Comparison of ENCODE assay signal across 1 cellular context in the genomic region with DNA sequence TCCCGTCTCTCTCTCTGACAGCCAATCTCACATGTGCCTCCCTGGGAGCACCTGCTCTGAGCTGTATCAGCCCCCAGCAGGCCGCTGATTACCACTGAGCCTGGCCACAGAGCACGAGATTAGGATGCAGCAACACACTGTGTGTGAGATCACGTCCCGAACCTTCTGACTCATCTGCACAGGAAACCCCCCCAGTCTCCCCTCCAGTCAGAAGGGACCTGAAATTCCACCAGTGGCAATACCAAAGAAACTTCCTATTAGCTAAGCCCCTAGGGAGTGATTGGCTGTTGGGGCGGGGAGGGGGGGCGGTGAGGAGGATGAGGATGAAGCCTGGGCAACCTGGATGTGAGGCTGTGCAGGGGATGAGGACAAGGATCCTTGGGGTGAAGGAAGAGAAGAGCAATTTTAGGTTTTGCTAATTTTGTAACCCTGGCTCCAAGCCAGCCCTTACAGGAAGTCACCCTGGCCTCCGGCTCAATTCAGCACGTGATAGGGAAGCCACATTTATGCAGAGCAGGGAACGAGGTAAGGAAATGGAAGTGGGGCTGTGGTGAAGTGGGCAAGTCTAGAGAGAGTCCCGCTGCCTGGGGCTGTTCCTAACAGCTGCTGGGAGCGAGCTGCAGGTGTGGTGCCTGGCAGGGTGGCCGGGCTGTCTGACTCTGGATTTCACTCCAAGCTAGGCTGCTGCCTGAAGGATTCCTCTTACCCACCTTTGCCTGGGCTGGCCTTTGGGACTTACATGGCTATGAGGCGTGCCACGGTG.
A peak's percentile ranks its signal among the peaks of the same experiment; 100 is the strongest.
TF ChIP-seq lines count a peak whose summit lies in the region.

No MANE protein-coding gene starts in this region.

TF ChIP-seq in K562, 482 proteins besides CTCF, POLR2A, EP300 and RAD21 (continued from another document and continues in another):
- TF ChIP-seq, protein P1, sequence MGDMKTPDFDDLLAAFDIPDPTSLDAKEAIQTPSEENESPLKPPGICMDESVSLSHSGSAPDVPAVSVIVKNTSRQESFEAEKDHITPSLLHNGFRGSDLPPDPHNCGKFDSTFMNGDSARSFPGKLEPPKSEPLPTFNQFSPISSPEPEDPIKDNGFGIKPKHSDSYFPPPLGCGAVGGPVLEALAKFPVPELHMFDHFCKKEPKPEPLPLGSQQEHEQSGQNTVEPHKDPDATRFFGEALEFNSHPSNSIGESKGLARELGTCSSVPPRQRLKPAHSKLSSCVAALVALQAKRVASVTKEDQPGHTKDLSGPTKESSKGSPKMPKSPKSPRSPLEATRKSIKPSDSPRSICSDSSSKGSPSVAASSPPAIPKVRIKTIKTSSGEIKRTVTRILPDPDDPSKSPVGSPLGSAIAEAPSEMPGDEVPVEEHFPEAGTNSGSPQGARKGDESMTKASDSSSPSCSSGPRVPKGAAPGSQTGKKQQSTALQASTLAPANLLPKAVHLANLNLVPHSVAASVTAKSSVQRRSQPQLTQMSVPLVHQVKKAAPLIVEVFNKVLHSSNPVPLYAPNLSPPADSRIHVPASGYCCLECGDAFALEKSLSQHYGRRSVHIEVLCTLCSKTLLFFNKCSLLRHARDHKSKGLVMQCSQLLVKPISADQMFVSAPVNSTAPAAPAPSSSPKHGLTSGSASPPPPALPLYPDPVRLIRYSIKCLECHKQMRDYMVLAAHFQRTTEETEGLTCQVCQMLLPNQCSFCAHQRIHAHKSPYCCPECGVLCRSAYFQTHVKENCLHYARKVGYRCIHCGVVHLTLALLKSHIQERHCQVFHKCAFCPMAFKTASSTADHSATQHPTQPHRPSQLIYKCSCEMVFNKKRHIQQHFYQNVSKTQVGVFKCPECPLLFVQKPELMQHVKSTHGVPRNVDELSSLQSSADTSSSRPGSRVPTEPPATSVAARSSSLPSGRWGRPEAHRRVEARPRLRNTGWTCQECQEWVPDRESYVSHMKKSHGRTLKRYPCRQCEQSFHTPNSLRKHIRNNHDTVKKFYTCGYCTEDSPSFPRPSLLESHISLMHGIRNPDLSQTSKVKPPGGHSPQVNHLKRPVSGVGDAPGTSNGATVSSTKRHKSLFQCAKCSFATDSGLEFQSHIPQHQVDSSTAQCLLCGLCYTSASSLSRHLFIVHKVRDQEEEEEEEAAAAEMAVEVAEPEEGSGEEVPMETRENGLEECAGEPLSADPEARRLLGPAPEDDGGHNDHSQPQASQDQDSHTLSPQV (IDR thresholded peaks at IDR 0.05), result peak; percentile 92
- TF ChIP-seq, protein P2, sequence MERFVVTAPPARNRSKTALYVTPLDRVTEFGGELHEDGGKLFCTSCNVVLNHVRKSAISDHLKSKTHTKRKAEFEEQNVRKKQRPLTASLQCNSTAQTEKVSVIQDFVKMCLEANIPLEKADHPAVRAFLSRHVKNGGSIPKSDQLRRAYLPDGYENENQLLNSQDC (CRISPR knock-in tag; IDR thresholded peaks at IDR 0.05), result no peak
- peak; percentile 82 for TF ChIP-seq RBFOX2 (IDR thresholded peaks at IDR 0.05; ENCODE audit: low read depth, low read length)
- no peak; the same call in 1 of the 2 replicates for TF ChIP-seq ZNF583 (CRISPR knock-in tag; IDR thresholded peaks at IDR 0.05)
- TF ChIP-seq PCBP1 (IDR thresholded peaks at IDR 0.05; ENCODE audit: low read depth, low read length, poor library complexity, severe bottlenecking), result no peak
- TF ChIP-seq DNMT1 (IDR thresholded peaks at IDR 0.05), result no peak
- peak; percentile 87 for TF ChIP-seq TOE1 (IDR thresholded peaks at IDR 0.05; ENCODE audit: borderline replicate concordance)
- TF ChIP-seq TOE1 (CRISPR knock-in tag; IDR thresholded peaks at IDR 0.05; ENCODE audit: borderline replicate concordance, low read depth), result no peak
- TF ChIP-seq ASH1L (IDR thresholded peaks at IDR 0.05; ENCODE audit: borderline replicate concordance, low read depth, partially characterized antibody), result no peak
- no peak; the same call in 1 of the 2 replicates for TF ChIP-seq GATAD2A (IDR thresholded peaks at IDR 0.05)
- no peak for TF ChIP-seq NCOA6 (IDR thresholded peaks at IDR 0.05)
- TF ChIP-seq, protein P3, sequence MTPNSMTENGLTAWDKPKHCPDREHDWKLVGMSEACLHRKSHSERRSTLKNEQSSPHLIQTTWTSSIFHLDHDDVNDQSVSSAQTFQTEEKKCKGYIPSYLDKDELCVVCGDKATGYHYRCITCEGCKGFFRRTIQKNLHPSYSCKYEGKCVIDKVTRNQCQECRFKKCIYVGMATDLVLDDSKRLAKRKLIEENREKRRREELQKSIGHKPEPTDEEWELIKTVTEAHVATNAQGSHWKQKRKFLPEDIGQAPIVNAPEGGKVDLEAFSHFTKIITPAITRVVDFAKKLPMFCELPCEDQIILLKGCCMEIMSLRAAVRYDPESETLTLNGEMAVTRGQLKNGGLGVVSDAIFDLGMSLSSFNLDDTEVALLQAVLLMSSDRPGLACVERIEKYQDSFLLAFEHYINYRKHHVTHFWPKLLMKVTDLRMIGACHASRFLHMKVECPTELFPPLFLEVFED (CRISPR knock-in tag; conservative IDR thresholded peaks at IDR 0.05), result peak; percentile 29; the same call in 1 of the 2 replicates
- TF ChIP-seq TCF7L2 (IDR thresholded peaks at IDR 0.05; ENCODE audit: low read depth, low read length), result no peak
- TF ChIP-seq ZNF324 (CRISPR knock-in tag; IDR thresholded peaks at IDR 0.05), result no peak
- peak; percentile 99 for TF ChIP-seq CBFA2T3 (IDR thresholded peaks at IDR 0.05)
- 0 out of 2 replicates have a peak, but pooled peaks have one; percentile 23 for TF ChIP-seq ZNF23 (CRISPR knock-in tag; IDR thresholded peaks at IDR 0.05)
- TF ChIP-seq RCOR1 (IDR thresholded peaks at IDR 0.05; ENCODE audit: borderline replicate concordance in 1 of 2, low read depth in 2 of 2, low read length in 2 of 2), result peak; percentile 67 to 99; a peak in 3 of 4 replicates
- TF ChIP-seq ZFP36 (IDR thresholded peaks at IDR 0.05; ENCODE audit: low read depth, low read length, partially characterized antibody), result no peak
- TF ChIP-seq PHF21A (IDR thresholded peaks at IDR 0.05; ENCODE audit: borderline replicate concordance, low read depth), result peak; percentile 87; the same call in 1 of the 2 replicates
- no peak for TF ChIP-seq ZNF197 (CRISPR knock-in tag; IDR thresholded peaks at IDR 0.05; ENCODE audit: low read depth)
- no peak for TF ChIP-seq SP2 (IDR thresholded peaks at IDR 0.05; ENCODE audit: extremely low read depth, low read depth, low read length, poor library complexity, severe bottlenecking)
- TF ChIP-seq, protein P4, sequence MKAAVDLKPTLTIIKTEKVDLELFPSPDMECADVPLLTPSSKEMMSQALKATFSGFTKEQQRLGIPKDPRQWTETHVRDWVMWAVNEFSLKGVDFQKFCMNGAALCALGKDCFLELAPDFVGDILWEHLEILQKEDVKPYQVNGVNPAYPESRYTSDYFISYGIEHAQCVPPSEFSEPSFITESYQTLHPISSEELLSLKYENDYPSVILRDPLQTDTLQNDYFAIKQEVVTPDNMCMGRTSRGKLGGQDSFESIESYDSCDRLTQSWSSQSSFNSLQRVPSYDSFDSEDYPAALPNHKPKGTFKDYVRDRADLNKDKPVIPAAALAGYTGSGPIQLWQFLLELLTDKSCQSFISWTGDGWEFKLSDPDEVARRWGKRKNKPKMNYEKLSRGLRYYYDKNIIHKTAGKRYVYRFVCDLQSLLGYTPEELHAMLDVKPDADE (conservative IDR thresholded peaks at IDR 0.05; ENCODE audit: control insufficient read depth, low read depth, low read length), result peak; percentile 96
- TF ChIP-seq, protein P5, sequence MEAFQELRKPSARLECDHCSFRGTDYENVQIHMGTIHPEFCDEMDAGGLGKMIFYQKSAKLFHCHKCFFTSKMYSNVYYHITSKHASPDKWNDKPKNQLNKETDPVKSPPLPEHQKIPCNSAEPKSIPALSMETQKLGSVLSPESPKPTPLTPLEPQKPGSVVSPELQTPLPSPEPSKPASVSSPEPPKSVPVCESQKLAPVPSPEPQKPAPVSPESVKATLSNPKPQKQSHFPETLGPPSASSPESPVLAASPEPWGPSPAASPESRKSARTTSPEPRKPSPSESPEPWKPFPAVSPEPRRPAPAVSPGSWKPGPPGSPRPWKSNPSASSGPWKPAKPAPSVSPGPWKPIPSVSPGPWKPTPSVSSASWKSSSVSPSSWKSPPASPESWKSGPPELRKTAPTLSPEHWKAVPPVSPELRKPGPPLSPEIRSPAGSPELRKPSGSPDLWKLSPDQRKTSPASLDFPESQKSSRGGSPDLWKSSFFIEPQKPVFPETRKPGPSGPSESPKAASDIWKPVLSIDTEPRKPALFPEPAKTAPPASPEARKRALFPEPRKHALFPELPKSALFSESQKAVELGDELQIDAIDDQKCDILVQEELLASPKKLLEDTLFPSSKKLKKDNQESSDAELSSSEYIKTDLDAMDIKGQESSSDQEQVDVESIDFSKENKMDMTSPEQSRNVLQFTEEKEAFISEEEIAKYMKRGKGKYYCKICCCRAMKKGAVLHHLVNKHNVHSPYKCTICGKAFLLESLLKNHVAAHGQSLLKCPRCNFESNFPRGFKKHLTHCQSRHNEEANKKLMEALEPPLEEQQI (IDR thresholded peaks at IDR 0.05), result peak; percentile 85; the same call in 1 of the 2 replicates
- TF ChIP-seq SMAD3 (CRISPR knock-in tag; conservative IDR thresholded peaks at IDR 0.05), result peak; percentile 91
- TF ChIP-seq NCOA1 (IDR thresholded peaks at IDR 0.05; ENCODE audit: low read depth), result peak; percentile 82; the same call in 1 of the 2 replicates
- TF ChIP-seq HCFC1 (IDR thresholded peaks at IDR 0.05; ENCODE audit: low read depth, low read length), result no peak; the same call in 1 of the 2 replicates
- TF ChIP-seq, protein P6, sequence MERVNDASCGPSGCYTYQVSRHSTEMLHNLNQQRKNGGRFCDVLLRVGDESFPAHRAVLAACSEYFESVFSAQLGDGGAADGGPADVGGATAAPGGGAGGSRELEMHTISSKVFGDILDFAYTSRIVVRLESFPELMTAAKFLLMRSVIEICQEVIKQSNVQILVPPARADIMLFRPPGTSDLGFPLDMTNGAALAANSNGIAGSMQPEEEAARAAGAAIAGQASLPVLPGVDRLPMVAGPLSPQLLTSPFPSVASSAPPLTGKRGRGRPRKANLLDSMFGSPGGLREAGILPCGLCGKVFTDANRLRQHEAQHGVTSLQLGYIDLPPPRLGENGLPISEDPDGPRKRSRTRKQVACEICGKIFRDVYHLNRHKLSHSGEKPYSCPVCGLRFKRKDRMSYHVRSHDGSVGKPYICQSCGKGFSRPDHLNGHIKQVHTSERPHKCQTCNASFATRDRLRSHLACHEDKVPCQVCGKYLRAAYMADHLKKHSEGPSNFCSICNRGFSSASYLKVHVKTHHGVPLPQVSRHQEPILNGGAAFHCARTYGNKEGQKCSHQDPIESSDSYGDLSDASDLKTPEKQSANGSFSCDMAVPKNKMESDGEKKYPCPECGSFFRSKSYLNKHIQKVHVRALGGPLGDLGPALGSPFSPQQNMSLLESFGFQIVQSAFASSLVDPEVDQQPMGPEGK (CRISPR knock-in tag; IDR thresholded peaks at IDR 0.05; ENCODE audit: borderline replicate concordance), result no peak
- TF ChIP-seq ZNF507 (tag; conservative IDR thresholded peaks at IDR 0.05), result no peak
- TF ChIP-seq, protein P7, sequence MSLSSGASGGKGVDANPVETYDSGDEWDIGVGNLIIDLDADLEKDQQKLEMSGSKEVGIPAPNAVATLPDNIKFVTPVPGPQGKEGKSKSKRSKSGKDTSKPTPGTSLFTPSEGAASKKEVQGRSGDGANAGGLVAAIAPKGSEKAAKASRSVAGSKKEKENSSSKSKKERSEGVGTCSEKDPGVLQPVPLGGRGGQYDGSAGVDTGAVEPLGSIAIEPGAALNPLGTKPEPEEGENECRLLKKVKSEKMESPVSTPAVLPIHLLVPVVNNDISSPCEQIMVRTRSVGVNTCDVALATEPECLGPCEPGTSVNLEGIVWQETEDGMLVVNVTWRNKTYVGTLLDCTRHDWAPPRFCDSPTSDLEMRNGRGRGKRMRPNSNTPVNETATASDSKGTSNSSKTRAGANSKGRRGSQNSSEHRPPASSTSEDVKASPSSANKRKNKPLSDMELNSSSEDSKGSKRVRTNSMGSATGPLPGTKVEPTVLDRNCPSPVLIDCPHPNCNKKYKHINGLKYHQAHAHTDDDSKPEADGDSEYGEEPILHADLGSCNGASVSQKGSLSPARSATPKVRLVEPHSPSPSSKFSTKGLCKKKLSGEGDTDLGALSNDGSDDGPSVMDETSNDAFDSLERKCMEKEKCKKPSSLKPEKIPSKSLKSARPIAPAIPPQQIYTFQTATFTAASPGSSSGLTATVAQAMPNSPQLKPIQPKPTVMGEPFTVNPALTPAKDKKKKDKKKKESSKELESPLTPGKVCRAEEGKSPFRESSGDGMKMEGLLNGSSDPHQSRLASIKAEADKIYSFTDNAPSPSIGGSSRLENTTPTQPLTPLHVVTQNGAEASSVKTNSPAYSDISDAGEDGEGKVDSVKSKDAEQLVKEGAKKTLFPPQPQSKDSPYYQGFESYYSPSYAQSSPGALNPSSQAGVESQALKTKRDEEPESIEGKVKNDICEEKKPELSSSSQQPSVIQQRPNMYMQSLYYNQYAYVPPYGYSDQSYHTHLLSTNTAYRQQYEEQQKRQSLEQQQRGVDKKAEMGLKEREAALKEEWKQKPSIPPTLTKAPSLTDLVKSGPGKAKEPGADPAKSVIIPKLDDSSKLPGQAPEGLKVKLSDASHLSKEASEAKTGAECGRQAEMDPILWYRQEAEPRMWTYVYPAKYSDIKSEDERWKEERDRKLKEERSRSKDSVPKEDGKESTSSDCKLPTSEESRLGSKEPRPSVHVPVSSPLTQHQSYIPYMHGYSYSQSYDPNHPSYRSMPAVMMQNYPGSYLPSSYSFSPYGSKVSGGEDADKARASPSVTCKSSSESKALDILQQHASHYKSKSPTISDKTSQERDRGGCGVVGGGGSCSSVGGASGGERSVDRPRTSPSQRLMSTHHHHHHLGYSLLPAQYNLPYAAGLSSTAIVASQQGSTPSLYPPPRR (CRISPR knock-in tag; IDR thresholded peaks at IDR 0.05; ENCODE audit: borderline replicate concordance), result peak; percentile 92
- TF ChIP-seq, protein P8, sequence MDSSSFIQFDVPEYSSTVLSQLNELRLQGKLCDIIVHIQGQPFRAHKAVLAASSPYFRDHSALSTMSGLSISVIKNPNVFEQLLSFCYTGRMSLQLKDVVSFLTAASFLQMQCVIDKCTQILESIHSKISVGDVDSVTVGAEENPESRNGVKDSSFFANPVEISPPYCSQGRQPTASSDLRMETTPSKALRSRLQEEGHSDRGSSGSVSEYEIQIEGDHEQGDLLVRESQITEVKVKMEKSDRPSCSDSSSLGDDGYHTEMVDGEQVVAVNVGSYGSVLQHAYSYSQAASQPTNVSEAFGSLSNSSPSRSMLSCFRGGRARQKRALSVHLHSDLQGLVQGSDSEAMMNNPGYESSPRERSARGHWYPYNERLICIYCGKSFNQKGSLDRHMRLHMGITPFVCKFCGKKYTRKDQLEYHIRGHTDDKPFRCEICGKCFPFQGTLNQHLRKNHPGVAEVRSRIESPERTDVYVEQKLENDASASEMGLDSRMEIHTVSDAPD (CRISPR knock-in tag; IDR thresholded peaks at IDR 0.05), result no peak
- TF ChIP-seq SUPT5H (IDR thresholded peaks at IDR 0.05), result no peak; the same call in 1 of the 2 replicates
- TF ChIP-seq, protein P9, sequence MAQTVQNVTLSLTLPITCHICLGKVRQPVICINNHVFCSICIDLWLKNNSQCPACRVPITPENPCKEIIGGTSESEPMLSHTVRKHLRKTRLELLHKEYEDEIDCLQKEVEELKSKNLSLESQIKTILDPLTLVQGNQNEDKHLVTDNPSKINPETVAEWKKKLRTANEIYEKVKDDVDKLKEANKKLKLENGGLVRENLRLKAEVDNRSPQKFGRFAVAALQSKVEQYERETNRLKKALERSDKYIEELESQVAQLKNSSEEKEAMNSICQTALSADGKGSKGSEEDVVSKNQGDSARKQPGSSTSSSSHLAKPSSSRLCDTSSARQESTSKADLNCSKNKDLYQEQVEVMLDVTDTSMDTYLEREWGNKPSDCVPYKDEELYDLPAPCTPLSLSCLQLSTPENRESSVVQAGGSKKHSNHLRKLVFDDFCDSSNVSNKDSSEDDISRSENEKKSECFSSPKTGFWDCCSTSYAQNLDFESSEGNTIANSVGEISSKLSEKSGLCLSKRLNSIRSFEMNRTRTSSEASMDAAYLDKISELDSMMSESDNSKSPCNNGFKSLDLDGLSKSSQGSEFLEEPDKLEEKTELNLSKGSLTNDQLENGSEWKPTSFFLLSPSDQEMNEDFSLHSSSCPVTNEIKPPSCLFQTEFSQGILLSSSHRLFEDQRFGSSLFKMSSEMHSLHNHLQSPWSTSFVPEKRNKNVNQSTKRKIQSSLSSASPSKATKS (CRISPR knock-in tag; IDR thresholded peaks at IDR 0.05), result no peak
- peak; percentile 69 for TF ChIP-seq DACH1 (IDR thresholded peaks at IDR 0.05; ENCODE audit: partially characterized antibody)
- TF ChIP-seq SRSF7 (optimal IDR thresholded peaks at IDR 0.05; ENCODE audit: low read depth, low read length), result no peak
